ENCODE assay signal across 23 cellular contexts in the genomic region with DNA sequence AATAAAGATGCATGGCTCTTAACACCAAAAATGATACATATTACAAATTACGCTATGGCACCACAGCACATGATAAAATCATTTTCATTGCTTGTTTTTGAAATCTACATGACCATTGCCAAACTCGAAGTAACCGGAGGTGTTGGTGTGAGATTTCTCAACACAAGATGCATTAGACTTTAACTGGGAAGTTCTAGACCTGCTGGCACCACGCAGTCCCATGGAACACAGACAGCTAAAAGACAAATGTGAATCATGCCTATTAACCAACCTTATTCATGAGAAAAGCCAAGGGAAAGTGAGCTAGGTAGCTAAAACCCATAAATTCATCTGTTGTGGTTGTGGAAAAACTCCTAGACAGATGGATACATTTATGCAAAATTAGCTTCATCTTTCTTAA.
DNase-seq lines count a peak whose midpoint lies in the region; ATAC-seq and TF ChIP-seq lines count a peak whose summit lies in the region.
"Had no signal": no experiment of that assay in that cellular context is flagged by ENCODE, and none has a peak within 500 bp of the region (broad histone marks: within the 10 kb centered on the region; RNA-seq: fewer than 3 reads in every experiment).

No MANE protein-coding gene starts in this region.

- ATAC-seq in left ventricle myocardium superior (no peak), GM19328 (IDR thresholded peaks at IDR 0.05; ENCODE audit: unreplicated experiment) (no peak), HG03521 (IDR thresholded peaks at IDR 0.05; ENCODE audit: unreplicated experiment) (no peak)
- ATAC-seq: A549; activated CD8-positive, alpha-beta T cell treated with anti-CD3 and anti-CD28 coated beads for 36 hours; effector memory CD8-positive, alpha-beta T cell had no signal

- peak overlapping the region; percentile 62 for H3K27ac Mint-ChIP-seq in neural crest cell (ENCODE audit: unreplicated experiment)
- no peak overlapping the region for H3K27ac Mint-ChIP-seq in endodermal cell

- H3K4me3 Mint-ChIP-seq in neural crest cell, result no peak overlapping the region
- no peak overlapping the region for H3K4me3 Mint-ChIP-seq in endodermal cell
- H3K4me3 Mint-ChIP-seq: activated CD8-positive, alpha-beta T cell treated with anti-CD3 and anti-CD28 coated beads for 36 hours; effector memory CD8-positive, alpha-beta T cell; type B pancreatic cell had no signal

- H3K9me3 Mint-ChIP-seq in neural crest cell (peaks cover 3% of the 10 kb centered on the region), endodermal cell (no peaks in the 10 kb centered on the region)
- H3K9me3 Mint-ChIP-seq: activated CD8-positive, alpha-beta T cell treated with anti-CD3 and anti-CD28 coated beads for 36 hours; effector memory CD8-positive, alpha-beta T cell had no signal

- H3K36me3 ChIP-seq in left ventricle myocardium inferior, result peaks cover 46% of the 10 kb centered on the region
- H3K36me3 ChIP-seq in ascending aorta, result peaks cover 9 to 30% of the 10 kb centered on the region in 2 donors
- H3K36me3 ChIP-seq in uterus, result no peaks in the 10 kb centered on the region
- no peaks in the 10 kb centered on the region for H3K36me3 ChIP-seq in endodermal cell (ENCODE audit: control insufficient read depth, insufficient read depth, low read length)
- H3K36me3 ChIP-seq: BE2C had no signal

- TF ChIP-seq CTCF in left ventricle myocardium inferior (IDR thresholded peaks at IDR 0.05; ENCODE audit: borderline replicate concordance), result no peak
- TF ChIP-seq CTCF in ascending aorta (IDR thresholded peaks at IDR 0.05), result no peak
- no peak for TF ChIP-seq CTCF in neural crest cell (conservative IDR thresholded peaks at IDR 0.05)
- no peak for TF ChIP-seq CTCF in uterus (IDR thresholded peaks at IDR 0.05)
- no peak for TF ChIP-seq CTCF in endodermal cell (conservative IDR thresholded peaks at IDR 0.05)

- no peaks in the 10 kb centered on the region for H3K27me3 Mint-ChIP-seq in neural crest cell (ENCODE audit: low read depth)
- no peaks in the 10 kb centered on the region for H3K27me3 Mint-ChIP-seq in endodermal cell (ENCODE audit: insufficient read depth)
- H3K27me3 Mint-ChIP-seq: activated CD8-positive, alpha-beta T cell treated with anti-CD3 and anti-CD28 coated beads for 36 hours; effector memory CD8-positive, alpha-beta T cell; type B pancreatic cell had no signal

- H3K4me1 ChIP-seq in left ventricle myocardium inferior (peaks cover 64% of the 10 kb centered on the region), ascending aorta (peaks cover 14 to 85% of the 10 kb centered on the region in 2 donors), uterus (peaks cover 6 to 13% of the 10 kb centered on the region in 2 donors), endodermal cell (ENCODE audit: control insufficient read depth, insufficient read depth, low read length) (peaks cover 6% of the 10 kb centered on the region)
- H3K4me1 ChIP-seq: BE2C, colonic mucosa had no signal

- DNase-seq in left ventricle myocardium inferior, result no peak
- DNase-seq in left ventricle myocardium superior, result no peak
- DNase-seq in ascending aorta (ENCODE audit: low spot score in 2 of 2), result no peak
- DNase-seq in neural crest cell (ENCODE audit: low read depth, low spot score), result no peak
- no peak for DNase-seq in uterus
- DNase-seq in endodermal cell, result no peak
- DNase-seq: activated CD4-positive, CD25-positive, alpha-beta regulatory T cell treated with anti-CD3 and anti-CD28 coated beads, Interleukin-2, amount 50 U/mL, for 72 hours; activated CD8-positive, alpha-beta T cell treated with anti-CD3 and anti-CD28 coated beads for 36 hours; amniotic stem cell; BE2C; colonic mucosa; effector memory CD8-positive, alpha-beta T cell; NCI-H1436; NCI-H2081 treated with DMSO at 0.1 percent for 48 hours; NCI-H345; NCI-H774; T-helper 1 cell had no signal

- TF ChIP-seq POLR2A in uterus (IDR thresholded peaks at IDR 0.05), result no peak

- no peak overlapping the region for H3K9ac ChIP-seq in endodermal cell (ENCODE audit: extremely low read depth, low read length, poor library complexity, severe bottlenecking)

- intact Hi-C loops in left ventricle myocardium inferior (cut with micrococcal nuclease), result loop anchor here (10.0 kb wide), 1 partner anchor 597 kb away; a partner anchor contains a TSS
- intact Hi-C loops in left ventricle myocardium superior (cut with micrococcal nuclease), result no loop called here
- intact Hi-C loops in ascending aorta (cut with DNase I), result loop anchor here (5.0 to 10.0 kb wide), 2 partner anchors 69 to 597 kb away; a partner anchor contains a TSS
- intact Hi-C loops in uterus (cut with DNase I; ENCODE audit: low total_unique reads), result no loop called here

- H3K4me1 Mint-ChIP-seq in neural crest cell (peaks cover 6% of the 10 kb centered on the region), endodermal cell (peaks cover 35% of the 10 kb centered on the region)

- H3K27me3 ChIP-seq in left ventricle myocardium inferior (ENCODE audit: low read depth) (no peaks in the 10 kb centered on the region), ascending aorta (no peaks in the 10 kb centered on the region), uterus (no peaks in the 10 kb centered on the region), endodermal cell (ENCODE audit: control insufficient read depth, insufficient read depth, low read length, poor library complexity, severe bottlenecking) (no peaks in the 10 kb centered on the region)
- H3K27me3 ChIP-seq: BE2C, colonic mucosa, SJSA1 had no signal

- no peak overlapping the region for H3K4me3 ChIP-seq in left ventricle myocardium inferior
- H3K4me3 ChIP-seq in ascending aorta, result no peak overlapping the region
- no peak overlapping the region for H3K4me3 ChIP-seq in uterus
- no peak overlapping the region for H3K4me3 ChIP-seq in endodermal cell (ENCODE audit: low read length)
- H3K4me3 ChIP-seq: A549, colonic mucosa, SJSA1, skin epidermis had no signal

- H3K9me3 ChIP-seq in left ventricle myocardium inferior (replicated peaks), result no peaks in the 10 kb centered on the region
- no peaks in the 10 kb centered on the region for H3K9me3 ChIP-seq in ascending aorta
- no peaks in the 10 kb centered on the region for H3K9me3 ChIP-seq in uterus
- no peaks in the 10 kb centered on the region for H3K9me3 ChIP-seq in endodermal cell (ENCODE audit: control insufficient read depth, low read length)
- H3K9me3 ChIP-seq: A549, BE2C, colonic mucosa, SJSA1 had no signal

- WGBS in endodermal cell (ENCODE audit: insufficient coverage in 1 of 2, insufficient read length in 1 of 2), 2 experiments, result 94 to 100% methylated on average over 2 to 4 of the region's 4 CpGs

- H3K36me3 Mint-ChIP-seq in neural crest cell (ENCODE audit: low read depth) (peaks cover 10% of the 10 kb centered on the region), endodermal cell (ENCODE audit: low read depth) (peaks cover 42% of the 10 kb centered on the region)

- peak overlapping the region; percentile 51 for H3K27ac ChIP-seq in left ventricle myocardium inferior (replicated peaks)
- H3K27ac ChIP-seq in ascending aorta, result peak overlapping the region; percentile 79 to 82
- peak overlapping the region; percentile 60 to 61 for H3K27ac ChIP-seq in uterus
- H3K27ac ChIP-seq in endodermal cell (ENCODE audit: low read depth, low read length), result no peak overlapping the region
- H3K27ac ChIP-seq: A549, colonic mucosa had no signal

Comparison
In these comparisons a context has a peak if more than half of its experiments do, and no peak if none do; other contexts are left out.
1. intact Hi-C loops: an anchor here in left ventricle myocardium inferior (10.0 kb wide) and ascending aorta (5.0 to 10.0 kb wide); none called in left ventricle myocardium superior and uterus.